ENCODE assay signal across 8 cellular contexts in genomic region chr16:1825864-1826690, GRCh38. TPM values are rescaled to one million over a fixed set of nuclear protein-coding genes. Genes with fewer than 3 reads are reported as not detected.
DNase-seq lines count a peak whose midpoint lies in the region; TF ChIP-seq lines count a peak whose summit lies in the region.

No MANE protein-coding gene starts in this region.

- TF ChIP-seq CTCF in LNCaP clone FGC (IDR thresholded peaks at IDR 0.05; ENCODE audit: control insufficient read depth, extremely low read depth, insufficient read depth) (no peak), mesothelial cell of epicardium (IDR thresholded peaks at IDR 0.05; ENCODE audit: unreplicated experiment) (no peak)

- H3K9me3 Mint-ChIP-seq in mesothelial cell of epicardium: no peaks in the 10 kb centered on the region

- 4 to 5% methylated on average over 96 of the region's 96 CpGs for WGBS in ectodermal cell, 2 experiments

- peaks cover 2% of the 10 kb centered on the region for H3K36me3 Mint-ChIP-seq in mesothelial cell of epicardium

- H3K4me1 ChIP-seq in ectodermal cell (ENCODE audit: control insufficient read depth, insufficient read depth, low read length): peaks cover 13% of the 10 kb centered on the region

- no peaks in the 10 kb centered on the region for H3K9me3 ChIP-seq in ectodermal cell (ENCODE audit: control insufficient read depth, low read length)

- H3K4me1 Mint-ChIP-seq in mesothelial cell of epicardium: peaks cover 27% of the 10 kb centered on the region

- peak; percentile 89 for DNase-seq in DMS 273 (lab: John Stamatoyannopoulos, UW; ENCODE audit: unreplicated experiment)
- DNase-seq in DMS 273 treated with DMSO at 0.1 percent for 48 hours (lab: John Stamatoyannopoulos, UW): no peak
- no peak for DNase-seq in H7
- no peak for DNase-seq in LNCaP clone FGC (ENCODE audit: low read depth)
- peak; percentile 77 for DNase-seq in activated CD4-positive, alpha-beta T cell treated with anti-CD3 and anti-CD28 coated beads for 48 hours
- peak in 1 of 2 experiments; percentile 57 for DNase-seq in mesothelial cell of epicardium (ENCODE audit: low spot score in 2 of 2, unreplicated experiment in 2 of 2)
- peak; percentile 35 to 55 for DNase-seq in stimulated activated CD8-positive, alpha-beta memory T cell treated with anti-CD3 and anti-CD28 coated beads, Interleukin-2, amount 100 ng/mL, for 1 hour (ENCODE audit: low read depth in 2 of 2)

- H3K4me3 ChIP-seq in H7 (ENCODE audit: insufficient read depth, low read depth, low read length) (peak overlapping the region; percentile 96), LNCaP clone FGC (ENCODE audit: low read depth, low read length) (peak overlapping the region; percentile 72), ectodermal cell (ENCODE audit: insufficient read depth, low read depth, low read length) (peak overlapping the region; percentile 91)

- H3K27ac Mint-ChIP-seq in mesothelial cell of epicardium: peak overlapping the region; percentile 16

- no peaks in the 10 kb centered on the region for H3K27me3 Mint-ChIP-seq in mesothelial cell of epicardium (ENCODE audit: low read depth)

- H3K36me3 ChIP-seq in H7 (replicated peaks; ENCODE audit: control insufficient read depth, insufficient read depth, low read length): peaks cover 1% of the 10 kb centered on the region
- H3K36me3 ChIP-seq in ectodermal cell (ENCODE audit: control insufficient read depth, insufficient read depth, low read length): no peaks in the 10 kb centered on the region

- peaks cover 2% of the 10 kb centered on the region; the same call in 1 of the 2 replicates for H3K27me3 ChIP-seq in H7 (ENCODE audit: control insufficient read depth, insufficient read depth, low read length)
- H3K27me3 ChIP-seq in ectodermal cell (ENCODE audit: control insufficient read depth, insufficient read depth, low read length, poor library complexity, severe bottlenecking): peaks cover 6% of the 10 kb centered on the region

- no peak overlapping the region for H3K27ac ChIP-seq in ectodermal cell (ENCODE audit: insufficient read depth, low read depth, low read length, poor library complexity, severe bottlenecking)

- H3K4me3 Mint-ChIP-seq in mesothelial cell of epicardium: peak overlapping the region; percentile 65

RNA-seq across cellular contexts. Expression of gene HAGH, which starts 0.5 kb away (rescaled TPM):
- 45.6 and 51.8 TPM in 2 replicates for total RNA-seq in H7 (2014; rRNA removed; shearing (Covaris generic))
- polyA plus RNA-seq in ectodermal cell (2013, experiment 1 of 4): 28.3 TPM
- 25.5 TPM for polyA plus RNA-seq in ectodermal cell (2013, experiment 2 of 4)
- 37.8 TPM for polyA plus RNA-seq in ectodermal cell (2013, experiment 3 of 4)
- 34.9 TPM for polyA plus RNA-seq in ectodermal cell (2013, experiment 4 of 4)
- total RNA-seq in mesothelial cell of epicardium: 27.8 to 29.8 TPM (median 29.7 TPM) in 3 replicates

RNA-seq across cellular contexts. Expression of gene FAHD1, which starts 0.9 kb away (rescaled TPM):
- 18.2 and 26.1 TPM in 2 replicates for total RNA-seq in H7 (2014; rRNA removed; shearing (Covaris generic))
- 19.5 TPM for polyA plus RNA-seq in ectodermal cell (2013, experiment 1 of 4)
- polyA plus RNA-seq in ectodermal cell (2013, experiment 2 of 4): 18.7 TPM
- polyA plus RNA-seq in ectodermal cell (2013, experiment 3 of 4): 17.7 TPM
- polyA plus RNA-seq in ectodermal cell (2013, experiment 4 of 4): 17.8 TPM
- 21.3 to 24.1 TPM (median 23.1 TPM) in 3 replicates for total RNA-seq in mesothelial cell of epicardium

RNA-seq across cellular contexts. Expression of gene IGFALS, which starts 32.6 kb away (rescaled TPM):
- total RNA-seq in H7 (2014; rRNA removed; shearing (Covaris generic)): not detected in 2 replicates
- polyA plus RNA-seq in ectodermal cell (2013, experiment 1 of 4): not detected
- not detected for polyA plus RNA-seq in ectodermal cell (2013, experiment 2 of 4)
- polyA plus RNA-seq in ectodermal cell (2013, experiment 3 of 4): not detected
- 0.16 TPM for polyA plus RNA-seq in ectodermal cell (2013, experiment 4 of 4)
- total RNA-seq in mesothelial cell of epicardium: 0.34 to 0.63 TPM (median 0.35 TPM) in 3 replicates

RNA-seq across cellular contexts. Expression of gene NUBP2, which starts 43.3 kb away (rescaled TPM):
- 138 and 152 TPM in 2 replicates for total RNA-seq in H7 (2014; rRNA removed; shearing (Covaris generic))
- polyA plus RNA-seq in ectodermal cell (2013, experiment 1 of 4): 74.4 TPM
- 72.6 TPM for polyA plus RNA-seq in ectodermal cell (2013, experiment 2 of 4)
- 54.7 TPM for polyA plus RNA-seq in ectodermal cell (2013, experiment 3 of 4)
- 61.1 TPM for polyA plus RNA-seq in ectodermal cell (2013, experiment 4 of 4)
- 62.9 to 65.3 TPM (median 63.6 TPM) in 3 replicates for total RNA-seq in mesothelial cell of epicardium

RNA-seq across cellular contexts. Expression of gene SPSB3, which starts 43.7 kb away (rescaled TPM):
- 43.3 and 60.4 TPM in 2 replicates for total RNA-seq in H7 (2014; rRNA removed; shearing (Covaris generic))
- 40.1 TPM for polyA plus RNA-seq in ectodermal cell (2013, experiment 1 of 4)
- 36.2 TPM for polyA plus RNA-seq in ectodermal cell (2013, experiment 2 of 4)
- polyA plus RNA-seq in ectodermal cell (2013, experiment 3 of 4): 45.5 TPM
- polyA plus RNA-seq in ectodermal cell (2013, experiment 4 of 4): 51.2 TPM
- 49.6 to 51.4 TPM (median 50.0 TPM) in 3 replicates for total RNA-seq in mesothelial cell of epicardium

Comparison
In these comparisons a context has a peak if more than half of its experiments do, and no peak if none do; other contexts are left out.
1. DNase-seq: peak in DMS 273 (single experiment), activated CD4-positive, alpha-beta T cell treated with anti-CD3 and anti-CD28 coated beads for 48 hours (single experiment) and stimulated activated CD8-positive, alpha-beta memory T cell treated with anti-CD3 and anti-CD28 coated beads, Interleukin-2, amount 100 ng/mL, for 1 hour (2 of 2); none in DMS 273 treated with DMSO at 0.1 percent for 48 hours (single experiment), H7 (single experiment) and LNCaP clone FGC (single experiment).
2. Peak in every context shown above with its lines, with median percentiles within 50 percentile points of each other: H3K4me3 ChIP-seq.